1 cellular context compared by ENCODE assay signal in the genomic region with DNA sequence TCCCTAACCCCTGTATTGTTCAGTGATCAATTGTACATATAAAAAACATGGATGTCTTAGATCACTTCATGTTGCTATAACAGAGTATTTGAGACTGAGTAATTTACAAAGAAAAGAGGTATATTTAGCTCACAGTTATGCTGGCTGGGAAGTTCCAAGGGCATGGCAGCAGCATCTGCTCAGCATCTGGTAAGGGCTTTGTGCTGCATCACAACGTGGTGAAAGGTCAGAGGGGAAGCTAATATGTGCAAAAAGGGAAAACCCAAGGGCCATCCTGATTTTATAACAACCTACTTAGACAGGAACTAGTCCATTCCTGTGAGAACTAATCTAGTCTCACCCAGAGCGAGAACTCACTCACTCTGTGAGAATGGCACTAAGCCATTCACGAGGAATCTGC.
A peak's percentile ranks its signal among the peaks of the same experiment; 100 is the strongest.
TF ChIP-seq lines count a peak whose summit lies in the region.

No MANE protein-coding gene starts in this region.

TF ChIP-seq in GM12878, 131 proteins besides CTCF, POLR2A, EP300 and RAD21:
- no peak for TF ChIP-seq RFX5 (IDR thresholded peaks at IDR 0.05; ENCODE audit: low read depth, low read length)
- peak in 1 of 2 experiments; percentile 31; a peak in 1 of 4 replicates for TF ChIP-seq ETV6 (conservative IDR thresholded peaks at IDR 0.05 in 1 of 2, IDR thresholded peaks at IDR 0.05 in 1 of 2; ENCODE audit: borderline replicate concordance in 1 of 2, low read depth in 1 of 2)
- no peak for TF ChIP-seq ZZZ3 (IDR thresholded peaks at IDR 0.05; ENCODE audit: control insufficient read depth, insufficient read length, low read depth)
- peak; percentile 28; the same call in 1 of the 2 replicates for TF ChIP-seq PML (IDR thresholded peaks at IDR 0.05; ENCODE audit: low read length)
- TF ChIP-seq TCF3 (IDR thresholded peaks at IDR 0.05; ENCODE audit: borderline replicate concordance, insufficient read depth, low read depth, low read length) = no peak
- TF ChIP-seq CBX3 (IDR thresholded peaks at IDR 0.05; ENCODE audit: borderline replicate concordance, low read depth) = no peak
- TF ChIP-seq ZBED1 (IDR thresholded peaks at IDR 0.05; ENCODE audit: borderline replicate concordance) = no peak
- peak; percentile 79 for TF ChIP-seq EED (IDR thresholded peaks at IDR 0.05; ENCODE audit: low read depth)
- TF ChIP-seq, protein P1, sequence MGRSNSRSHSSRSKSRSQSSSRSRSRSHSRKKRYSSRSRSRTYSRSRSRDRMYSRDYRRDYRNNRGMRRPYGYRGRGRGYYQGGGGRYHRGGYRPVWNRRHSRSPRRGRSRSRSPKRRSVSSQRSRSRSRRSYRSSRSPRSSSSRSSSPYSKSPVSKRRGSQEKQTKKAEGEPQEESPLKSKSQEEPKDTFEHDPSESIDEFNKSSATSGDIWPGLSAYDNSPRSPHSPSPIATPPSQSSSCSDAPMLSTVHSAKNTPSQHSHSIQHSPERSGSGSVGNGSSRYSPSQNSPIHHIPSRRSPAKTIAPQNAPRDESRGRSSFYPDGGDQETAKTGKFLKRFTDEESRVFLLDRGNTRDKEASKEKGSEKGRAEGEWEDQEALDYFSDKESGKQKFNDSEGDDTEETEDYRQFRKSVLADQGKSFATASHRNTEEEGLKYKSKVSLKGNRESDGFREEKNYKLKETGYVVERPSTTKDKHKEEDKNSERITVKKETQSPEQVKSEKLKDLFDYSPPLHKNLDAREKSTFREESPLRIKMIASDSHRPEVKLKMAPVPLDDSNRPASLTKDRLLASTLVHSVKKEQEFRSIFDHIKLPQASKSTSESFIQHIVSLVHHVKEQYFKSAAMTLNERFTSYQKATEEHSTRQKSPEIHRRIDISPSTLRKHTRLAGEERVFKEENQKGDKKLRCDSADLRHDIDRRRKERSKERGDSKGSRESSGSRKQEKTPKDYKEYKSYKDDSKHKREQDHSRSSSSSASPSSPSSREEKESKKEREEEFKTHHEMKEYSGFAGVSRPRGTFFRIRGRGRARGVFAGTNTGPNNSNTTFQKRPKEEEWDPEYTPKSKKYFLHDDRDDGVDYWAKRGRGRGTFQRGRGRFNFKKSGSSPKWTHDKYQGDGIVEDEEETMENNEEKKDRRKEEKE (IDR thresholded peaks at IDR 0.05) = no peak
- TF ChIP-seq, protein P2, sequence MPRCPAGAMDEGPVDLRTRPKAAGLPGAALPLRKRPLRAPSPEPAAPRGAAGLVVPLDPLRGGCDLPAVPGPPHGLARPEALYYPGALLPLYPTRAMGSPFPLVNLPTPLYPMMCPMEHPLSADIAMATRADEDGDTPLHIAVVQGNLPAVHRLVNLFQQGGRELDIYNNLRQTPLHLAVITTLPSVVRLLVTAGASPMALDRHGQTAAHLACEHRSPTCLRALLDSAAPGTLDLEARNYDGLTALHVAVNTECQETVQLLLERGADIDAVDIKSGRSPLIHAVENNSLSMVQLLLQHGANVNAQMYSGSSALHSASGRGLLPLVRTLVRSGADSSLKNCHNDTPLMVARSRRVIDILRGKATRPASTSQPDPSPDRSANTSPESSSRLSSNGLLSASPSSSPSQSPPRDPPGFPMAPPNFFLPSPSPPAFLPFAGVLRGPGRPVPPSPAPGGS (IDR thresholded peaks at IDR 0.05; ENCODE audit: borderline replicate concordance, insufficient read depth, low read depth, low read length, poor library complexity, severe bottlenecking) = peak; percentile 56
- no peak for TF ChIP-seq SP1 (IDR thresholded peaks at IDR 0.05; ENCODE audit: low read depth, low read length)
- TF ChIP-seq NR2F1 (conservative IDR thresholded peaks at IDR 0.05) = peak; percentile 90
- TF ChIP-seq SREBF2 (IDR thresholded peaks at IDR 0.05; ENCODE audit: low read length) = no peak
- TF ChIP-seq CBFB (IDR thresholded peaks at IDR 0.05; ENCODE audit: low read depth) = 0 out of 2 replicates have a peak, but pooled peaks have one; percentile 42
- TF ChIP-seq, protein P3, sequence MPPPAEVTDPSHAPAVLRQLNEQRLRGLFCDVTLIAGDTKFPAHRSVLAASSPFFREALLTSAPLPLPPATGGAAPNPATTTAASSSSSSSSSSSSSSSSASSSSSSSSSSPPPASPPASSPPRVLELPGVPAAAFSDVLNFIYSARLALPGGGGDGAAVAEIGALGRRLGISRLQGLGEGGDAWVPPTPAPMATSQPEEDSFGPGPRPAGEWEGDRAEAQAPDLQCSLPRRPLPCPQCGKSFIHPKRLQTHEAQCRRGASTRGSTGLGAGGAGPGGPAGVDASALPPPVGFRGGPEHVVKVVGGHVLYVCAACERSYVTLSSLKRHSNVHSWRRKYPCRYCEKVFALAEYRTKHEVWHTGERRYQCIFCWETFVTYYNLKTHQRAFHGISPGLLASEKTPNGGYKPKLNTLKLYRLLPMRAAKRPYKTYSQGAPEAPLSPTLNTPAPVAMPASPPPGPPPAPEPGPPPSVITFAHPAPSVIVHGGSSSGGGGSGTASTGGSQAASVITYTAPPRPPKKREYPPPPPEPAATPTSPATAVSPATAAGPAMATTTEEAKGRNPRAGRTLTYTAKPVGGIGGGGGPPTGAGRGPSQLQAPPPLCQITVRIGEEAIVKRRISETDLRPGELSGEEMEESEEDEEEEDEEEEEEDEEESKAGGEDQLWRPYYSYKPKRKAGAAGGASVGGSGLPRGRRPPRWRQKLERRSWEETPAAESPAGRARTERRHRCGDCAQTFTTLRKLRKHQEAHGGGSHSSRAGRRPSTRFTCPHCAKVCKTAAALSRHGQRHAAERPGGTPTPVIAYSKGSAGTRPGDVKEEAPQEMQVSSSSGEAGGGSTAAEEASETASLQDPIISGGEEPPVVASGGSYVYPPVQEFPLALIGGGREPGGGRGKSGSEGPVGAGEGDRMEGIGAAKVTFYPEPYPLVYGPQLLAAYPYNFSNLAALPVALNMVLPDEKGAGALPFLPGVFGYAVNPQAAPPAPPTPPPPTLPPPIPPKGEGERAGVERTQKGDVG (CRISPR knock-in tag; IDR thresholded peaks at IDR 0.05) = no peak
- TF ChIP-seq, protein P4, sequence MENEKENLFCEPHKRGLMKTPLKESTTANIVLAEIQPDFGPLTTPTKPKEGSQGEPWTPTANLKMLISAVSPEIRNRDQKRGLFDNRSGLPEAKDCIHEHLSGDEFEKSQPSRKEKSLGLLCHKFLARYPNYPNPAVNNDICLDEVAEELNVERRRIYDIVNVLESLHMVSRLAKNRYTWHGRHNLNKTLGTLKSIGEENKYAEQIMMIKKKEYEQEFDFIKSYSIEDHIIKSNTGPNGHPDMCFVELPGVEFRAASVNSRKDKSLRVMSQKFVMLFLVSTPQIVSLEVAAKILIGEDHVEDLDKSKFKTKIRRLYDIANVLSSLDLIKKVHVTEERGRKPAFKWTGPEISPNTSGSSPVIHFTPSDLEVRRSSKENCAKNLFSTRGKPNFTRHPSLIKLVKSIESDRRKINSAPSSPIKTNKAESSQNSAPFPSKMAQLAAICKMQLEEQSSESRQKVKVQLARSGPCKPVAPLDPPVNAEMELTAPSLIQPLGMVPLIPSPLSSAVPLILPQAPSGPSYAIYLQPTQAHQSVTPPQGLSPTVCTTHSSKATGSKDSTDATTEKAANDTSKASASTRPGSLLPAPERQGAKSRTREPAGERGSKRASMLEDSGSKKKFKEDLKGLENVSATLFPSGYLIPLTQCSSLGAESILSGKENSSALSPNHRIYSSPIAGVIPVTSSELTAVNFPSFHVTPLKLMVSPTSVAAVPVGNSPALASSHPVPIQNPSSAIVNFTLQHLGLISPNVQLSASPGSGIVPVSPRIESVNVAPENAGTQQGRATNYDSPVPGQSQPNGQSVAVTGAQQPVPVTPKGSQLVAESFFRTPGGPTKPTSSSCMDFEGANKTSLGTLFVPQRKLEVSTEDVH (IDR thresholded peaks at IDR 0.05; ENCODE audit: low read depth, partially characterized antibody) = no peak
- TF ChIP-seq JUNB (IDR thresholded peaks at IDR 0.05) = peak; percentile 23; the same call in 1 of the 2 replicates
- peak; percentile 47 for TF ChIP-seq NR2C1 (IDR thresholded peaks at IDR 0.05)
- TF ChIP-seq RAD51 (IDR thresholded peaks at IDR 0.05) = no peak
- TF ChIP-seq, protein P5, sequence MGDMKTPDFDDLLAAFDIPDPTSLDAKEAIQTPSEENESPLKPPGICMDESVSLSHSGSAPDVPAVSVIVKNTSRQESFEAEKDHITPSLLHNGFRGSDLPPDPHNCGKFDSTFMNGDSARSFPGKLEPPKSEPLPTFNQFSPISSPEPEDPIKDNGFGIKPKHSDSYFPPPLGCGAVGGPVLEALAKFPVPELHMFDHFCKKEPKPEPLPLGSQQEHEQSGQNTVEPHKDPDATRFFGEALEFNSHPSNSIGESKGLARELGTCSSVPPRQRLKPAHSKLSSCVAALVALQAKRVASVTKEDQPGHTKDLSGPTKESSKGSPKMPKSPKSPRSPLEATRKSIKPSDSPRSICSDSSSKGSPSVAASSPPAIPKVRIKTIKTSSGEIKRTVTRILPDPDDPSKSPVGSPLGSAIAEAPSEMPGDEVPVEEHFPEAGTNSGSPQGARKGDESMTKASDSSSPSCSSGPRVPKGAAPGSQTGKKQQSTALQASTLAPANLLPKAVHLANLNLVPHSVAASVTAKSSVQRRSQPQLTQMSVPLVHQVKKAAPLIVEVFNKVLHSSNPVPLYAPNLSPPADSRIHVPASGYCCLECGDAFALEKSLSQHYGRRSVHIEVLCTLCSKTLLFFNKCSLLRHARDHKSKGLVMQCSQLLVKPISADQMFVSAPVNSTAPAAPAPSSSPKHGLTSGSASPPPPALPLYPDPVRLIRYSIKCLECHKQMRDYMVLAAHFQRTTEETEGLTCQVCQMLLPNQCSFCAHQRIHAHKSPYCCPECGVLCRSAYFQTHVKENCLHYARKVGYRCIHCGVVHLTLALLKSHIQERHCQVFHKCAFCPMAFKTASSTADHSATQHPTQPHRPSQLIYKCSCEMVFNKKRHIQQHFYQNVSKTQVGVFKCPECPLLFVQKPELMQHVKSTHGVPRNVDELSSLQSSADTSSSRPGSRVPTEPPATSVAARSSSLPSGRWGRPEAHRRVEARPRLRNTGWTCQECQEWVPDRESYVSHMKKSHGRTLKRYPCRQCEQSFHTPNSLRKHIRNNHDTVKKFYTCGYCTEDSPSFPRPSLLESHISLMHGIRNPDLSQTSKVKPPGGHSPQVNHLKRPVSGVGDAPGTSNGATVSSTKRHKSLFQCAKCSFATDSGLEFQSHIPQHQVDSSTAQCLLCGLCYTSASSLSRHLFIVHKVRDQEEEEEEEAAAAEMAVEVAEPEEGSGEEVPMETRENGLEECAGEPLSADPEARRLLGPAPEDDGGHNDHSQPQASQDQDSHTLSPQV (IDR thresholded peaks at IDR 0.05) = no peak
- peak; percentile 31; the same call in 1 of the 2 replicates for TF ChIP-seq RUNX3 (IDR thresholded peaks at IDR 0.05; ENCODE audit: low read length)
- no peak for TF ChIP-seq SMAD1 (IDR thresholded peaks at IDR 0.05; ENCODE audit: low read depth, partially characterized antibody)
- peak; percentile 49; the same call in 1 of the 2 replicates for TF ChIP-seq NFIC (IDR thresholded peaks at IDR 0.05; ENCODE audit: low read depth, low read length)
